ENCODE assay signal across 12 cellular contexts in genomic region chr14:68403794-68404522, GRCh38.
A peak's percentile ranks its signal among the peaks of the same experiment; 100 is the strongest.
DNase-seq lines count a peak whose midpoint lies in the region; TF ChIP-seq lines count a peak whose summit lies in the region.
"Had no signal": no experiment of that assay in that cellular context is flagged by ENCODE, and none has a peak within 500 bp of the region (broad histone marks: within the 10 kb centered on the region; RNA-seq: fewer than 3 reads in every experiment).

No MANE protein-coding gene starts in this region.

- DNase-seq in Caco-2 = no peak
- peak; percentile 7 for DNase-seq in central memory CD4-positive, alpha-beta T cell
- DNase-seq in smooth muscle cell (lab: John Stamatoyannopoulos, UW; ENCODE audit: unreplicated experiment) = no peak
- no peak for DNase-seq in NCI-H2029 treated with DMSO at 0.1 percent for 48 hours (lab: John Stamatoyannopoulos, UW)
- DNase-seq in GM03348 (ENCODE audit: low spot score) = no peak
- no peak for DNase-seq in H7
- DNase-seq: Calu3, heart left ventricle, NCI-H1105 treated with DMSO at 0.1 percent for 48 hours, NCI-H526 had no signal

- 89% methylated on average over 1 of the region's 1 CpG for WGBS in smooth muscle cell (ENCODE audit: low lambda C conversion rate)

- H3K4me3 ChIP-seq in Caco-2 (ENCODE audit: low read depth, low read length) (no peak overlapping the region), KMS-11 (IDR thresholded peaks at IDR 0.05; ENCODE audit: insufficient read depth, low read depth, low read length) (no peak overlapping the region), smooth muscle cell (no peak overlapping the region), H7 (ENCODE audit: insufficient read depth, low read depth, low read length) (no peak overlapping the region)
- H3K4me3 ChIP-seq: heart left ventricle, right atrium auricular region had no signal

- H3K4me1 ChIP-seq in Caco-2 = peaks cover 33% of the 10 kb centered on the region
- peaks cover 78% of the 10 kb centered on the region for H3K4me1 ChIP-seq in KMS-11 (ENCODE audit: low read depth, poor library complexity, severe bottlenecking)
- peaks cover 24% of the 10 kb centered on the region for H3K4me1 ChIP-seq in smooth muscle cell (ENCODE audit: low read depth)

- H3F3A ChIP-seq in smooth muscle cell (ENCODE audit: low read depth) = peaks cover 4% of the 10 kb centered on the region

- H3K36me3 Mint-ChIP-seq in Caco-2 (ENCODE audit: insufficient read depth, unreplicated experiment) = no peaks in the 10 kb centered on the region

- H3K4me2 ChIP-seq in KMS-11 (peak overlapping the region; percentile 23; the same call in 1 of the 2 replicates), smooth muscle cell (peak overlapping the region; percentile 34)

- peaks cover 30% of the 10 kb centered on the region for H3K4me1 Mint-ChIP-seq in Caco-2 (ENCODE audit: low read depth, unreplicated experiment)

- intact Hi-C loops in Caco-2 (cut with micrococcal nuclease; ENCODE audit: unreplicated experiment) = loop anchor here (5.0 kb wide), 1 partner anchor 63 kb away; no protein-coding TSS in a partner anchor

- H4K20me1 ChIP-seq in KMS-11 (ENCODE audit: insufficient read depth) (no peaks in the 10 kb centered on the region), smooth muscle cell (ENCODE audit: low read depth) (no peaks in the 10 kb centered on the region)

- BruUV-seq in Caco-2 (replicated peaks; lab: Mats Ljungman, UMichigan) = no TSS peak

- H3K9ac ChIP-seq in KMS-11 (no peak overlapping the region), smooth muscle cell (ENCODE audit: low read depth) (no peak overlapping the region)

- H3K27ac Mint-ChIP-seq in Caco-2 (ENCODE audit: unreplicated experiment) = peak overlapping the region; percentile 73

- H3K4me3 Mint-ChIP-seq in Caco-2 (ENCODE audit: unreplicated experiment) = no peak overlapping the region

- H3K9me3 ChIP-seq in Caco-2 (no peaks in the 10 kb centered on the region), smooth muscle cell (replicated peaks; ENCODE audit: low read depth) (no peaks in the 10 kb centered on the region)
- H3K9me3 ChIP-seq: heart left ventricle, right atrium auricular region had no signal

- H3K27ac ChIP-seq in KMS-11 (peak overlapping the region; percentile 93; the same call in 1 of the 2 replicates), smooth muscle cell (ENCODE audit: low read depth) (peak overlapping the region; percentile 58)
- H3K27ac ChIP-seq: right atrium auricular region had no signal

- H3K36me3 ChIP-seq in Caco-2 (ENCODE audit: control insufficient read depth, insufficient read depth, low read length) (no peaks in the 10 kb centered on the region), KMS-11 (ENCODE audit: insufficient read depth) (no peaks in the 10 kb centered on the region), smooth muscle cell (ENCODE audit: low read depth) (no peaks in the 10 kb centered on the region), H7 (replicated peaks; ENCODE audit: control insufficient read depth, insufficient read depth, low read length) (no peaks in the 10 kb centered on the region)
- H3K36me3 ChIP-seq: heart left ventricle, right atrium auricular region had no signal

- POLR2A ChIA-PET in Caco-2 (lab: Charles Lee) = interaction anchor here (0.7 kb wide), 1 partner anchor 67 kb away, joined by 3 read pairs; no protein-coding TSS in a partner anchor

- no peaks in the 10 kb centered on the region for H3K27me3 Mint-ChIP-seq in Caco-2 (ENCODE audit: insufficient read depth, unreplicated experiment)

- H3K9me3 Mint-ChIP-seq in Caco-2 (ENCODE audit: unreplicated experiment) = no peaks in the 10 kb centered on the region

- H2AFZ ChIP-seq in KMS-11 (ENCODE audit: low read depth) (no peak overlapping the region), smooth muscle cell (ENCODE audit: low read depth) (no peak overlapping the region)

- H3K79me2 ChIP-seq in KMS-11 (ENCODE audit: insufficient read depth, low read depth) (no peaks in the 10 kb centered on the region), smooth muscle cell (ENCODE audit: low read depth) (no peaks in the 10 kb centered on the region)

- TF ChIP-seq CTCF in Caco-2 (IDR thresholded peaks at IDR 0.05; ENCODE audit: insufficient read depth in 1 of 2, low read depth in 1 of 2, low read length in 1 of 2, severe bottlenecking in 1 of 2, unreplicated experiment in 1 of 2) (no peak), KMS-11 (conservative IDR thresholded peaks at IDR 0.05; ENCODE audit: low read depth, low read length) (no peak), smooth muscle cell (IDR thresholded peaks at IDR 0.05; ENCODE audit: borderline replicate concordance, insufficient read depth, poor library complexity, severe bottlenecking) (no peak)

- H3K27me3 ChIP-seq in Caco-2 (replicated peaks; ENCODE audit: control insufficient read depth, insufficient read depth, low read length) (no peaks in the 10 kb centered on the region), KMS-11 (ENCODE audit: insufficient read depth, low read depth) (no peaks in the 10 kb centered on the region), smooth muscle cell (ENCODE audit: low read depth) (no peaks in the 10 kb centered on the region), H7 (ENCODE audit: control insufficient read depth, insufficient read depth, low read length) (no peaks in the 10 kb centered on the region)
- H3K27me3 ChIP-seq: heart left ventricle, right atrium auricular region had no signal

- CTCF ChIA-PET in Caco-2 (lab: Charles Lee) = no interaction called here
